ENCODE assay signal across 14 cellular contexts in the genomic region with DNA sequence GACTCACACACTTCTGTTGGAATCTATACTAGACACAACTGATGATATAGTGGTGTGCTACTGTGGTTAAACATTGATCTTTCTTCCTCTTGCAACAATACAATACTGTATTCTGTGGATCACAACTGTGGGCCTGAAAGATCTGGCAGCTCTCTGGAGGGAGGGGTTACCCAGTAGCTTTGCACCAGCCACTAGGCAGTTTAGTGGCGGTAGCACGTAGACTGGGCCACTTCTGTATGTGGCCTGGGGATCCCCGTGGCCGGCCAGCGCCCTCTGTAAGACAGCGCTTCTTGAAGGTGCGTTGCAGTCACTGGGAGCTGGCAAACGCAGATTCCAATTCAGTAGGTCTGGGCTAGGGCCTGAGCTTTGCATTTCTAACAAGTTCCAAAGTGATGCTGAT.
"Had no signal": no experiment of that assay in that cellular context is flagged by ENCODE, and none has a peak within 500 bp of the region (broad histone marks: within the 10 kb centered on the region; RNA-seq: fewer than 3 reads in every experiment).

No MANE protein-coding gene starts in this region.

- H3K27ac Mint-ChIP-seq: activated naive CD8-positive, alpha-beta T cell; activated T-cell treated with anti-CD3 and anti-CD28 coated beads, Interleukin-2, amount 50 U/mL, for 24 hours; immature natural killer cell; natural killer cell treated with Interleukin-12 subunit alpha and Interleukin-12 subunit beta and Interleukin-15 and Interleukin-18, amount 100 ng/mL, for 72 hours; T-helper 17 cell had no signal

- H3K27ac ChIP-seq: ovary had no signal

- H3K9me3 ChIP-seq: ovary, upper lobe of left lung had no signal

- H3K27me3 Mint-ChIP-seq: activated naive CD8-positive, alpha-beta T cell; activated T-cell treated with anti-CD3 and anti-CD28 coated beads, Interleukin-2, amount 50 U/mL, for 24 hours had no signal

- DNase-seq: activated CD4-positive, alpha-beta T cell treated with anti-CD3 and anti-CD28 coated beads, Interleukin-2, amount 50 U/mL, for 4 hours; activated effector memory CD4-positive, alpha-beta T cell treated with anti-CD3 and anti-CD28 coated beads, Interleukin-2, amount 50 U/mL, for 16 hours; activated T-cell treated with anti-CD3 and anti-CD28 coated beads, Interleukin-2, amount 50 U/mL, for 24 hours; cerebellar nuclear complex; erythroblast; immature natural killer cell; ovary; stimulated activated CD4-positive, alpha-beta T cell treated with anti-CD3 and anti-CD28 coated beads, Interleukin-2, amount 100 ng/mL, for 48 hours; stimulated activated naive CD4-positive, alpha-beta T cell treated with Interleukin-2 at 50 U/mL for 16 hours; T-helper 17 cell had no signal

- H3K36me3 ChIP-seq: ovary, upper lobe of left lung had no signal

- H3K9me3 Mint-ChIP-seq: activated T-cell treated with anti-CD3 and anti-CD28 coated beads, Interleukin-2, amount 50 U/mL, for 24 hours; immature natural killer cell; natural killer cell treated with Interleukin-12 subunit alpha and Interleukin-12 subunit beta and Interleukin-15 and Interleukin-18, amount 100 ng/mL, for 72 hours had no signal

- H3K4me1 Mint-ChIP-seq: T-helper 17 cell had no signal

- H3K27me3 ChIP-seq: ovary, upper lobe of left lung had no signal

- H3K36me3 Mint-ChIP-seq: natural killer cell treated with Interleukin-12 subunit alpha and Interleukin-12 subunit beta and Interleukin-15 and Interleukin-18, amount 100 ng/mL, for 72 hours had no signal

- H3K4me3 Mint-ChIP-seq: activated naive CD8-positive, alpha-beta T cell; activated T-cell treated with anti-CD3 and anti-CD28 coated beads, Interleukin-2, amount 50 U/mL, for 24 hours; immature natural killer cell; natural killer cell treated with Interleukin-12 subunit alpha and Interleukin-12 subunit beta and Interleukin-15 and Interleukin-18, amount 100 ng/mL, for 72 hours; T-helper 17 cell had no signal

- H3K4me3 ChIP-seq: lung, ovary, upper lobe of left lung had no signal
